30 cellular contexts compared by ENCODE assay signal in the genomic region with DNA sequence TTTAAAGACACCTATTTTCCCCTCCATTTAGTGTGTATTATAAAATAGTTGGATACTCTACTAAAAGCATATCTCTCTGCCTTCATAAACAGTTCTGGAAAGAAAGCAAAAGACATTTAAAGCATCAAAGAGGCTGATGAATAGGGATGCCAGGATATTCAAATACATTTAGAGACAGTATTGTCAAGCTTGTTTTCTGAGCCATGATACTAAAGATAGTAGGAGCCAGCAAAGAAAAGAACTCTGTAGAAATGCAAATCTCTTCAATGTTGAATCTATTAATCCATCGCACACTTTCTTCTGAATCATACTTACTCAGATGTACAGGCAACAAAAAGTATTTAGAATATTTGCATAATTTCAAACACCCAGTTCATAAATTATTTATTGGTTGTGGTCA.
"Had no signal": no experiment of that assay in that cellular context is flagged by ENCODE, and none has a peak within 500 bp of the region (broad histone marks: within the 10 kb centered on the region; RNA-seq: fewer than 3 reads in every experiment).

No MANE protein-coding gene starts in this region.

- H3K27ac Mint-ChIP-seq: immature natural killer cell; naive thymus-derived CD8-positive, alpha-beta T cell; nephron; stimulated activated naive B cell treated with anti-CD40 and anti-IgM and Interleukin-4, amounts not matched to agents 10 μg/mL and 1 μg/mL and 100 μg/mL, for 72 hours; stimulated activated naive CD8-positive, alpha-beta T cell treated with anti-CD3 and anti-CD28 coated beads, Interleukin-15, Interleukin-2, amounts not matched to agents 100 ng/mL and 50 ng/mL, for 24 hours had no signal

- H3K27me3 ChIP-seq: left lung, pancreas, suprapubic skin, tibial artery, upper lobe of right lung had no signal

- H3K36me3 ChIP-seq: left lung, lower lobe of right lung, pancreas, prostate gland, suprapubic skin, thoracic aorta, tibial artery, upper lobe of right lung had no signal

- H3K9me3 Mint-ChIP-seq: naive thymus-derived CD8-positive, alpha-beta T cell; nephron; neural crest cell had no signal

- H3K4me3 ChIP-seq: left lung, lower lobe of right lung, pancreas, prostate gland, skin epidermis, suprapubic skin, thoracic aorta, tibial artery, upper lobe of right lung had no signal

- DNase-seq: hippocampal formation; immature natural killer cell; kidney; left colon; left lung; lower lobe of right lung; mammary epithelial cell; mesenchymal stem cell; naive thymus-derived CD8-positive, alpha-beta T cell; nucleus accumbens; pancreas; posterior cingulate gyrus; retina; right cardiac atrium; stimulated activated CD4-positive, alpha-beta T cell treated with anti-CD3 and anti-CD28 coated beads, Interleukin-12 subunit alpha, Interleukin-12 subunit beta, amount 100 ng/mL, for 4 hours; stimulated activated CD4-positive, alpha-beta T cell treated with anti-CD3 and anti-CD28 coated beads, Interleukin-15, amount 100 ng/mL, for 24 hours; stimulated activated CD4-positive, alpha-beta T cell treated with anti-CD3 and anti-CD28 coated beads, Interleukin-2, amount 100 ng/mL, for 24 hours; stimulated activated CD4-positive, alpha-beta T cell treated with anti-CD3 and anti-CD28 coated beads, Interleukin-4, amount 100 ng/mL, for 1 hour; stimulated activated naive B cell treated with anti-CD40 and anti-IgM and Interleukin-4, amounts not matched to agents 10 μg/mL and 1 μg/mL and 100 μg/mL, for 72 hours; tibial artery; trophoblast cell; upper lobe of right lung had no signal

- H3K4me3 Mint-ChIP-seq: immature natural killer cell; naive thymus-derived CD8-positive, alpha-beta T cell; nephron; neural crest cell; stimulated activated naive B cell treated with anti-CD40 and anti-IgM and Interleukin-4, amounts not matched to agents 10 μg/mL and 1 μg/mL and 100 μg/mL, for 72 hours; stimulated activated naive CD8-positive, alpha-beta T cell treated with anti-CD3 and anti-CD28 coated beads, Interleukin-15, Interleukin-2, amounts not matched to agents 100 ng/mL and 50 ng/mL, for 24 hours had no signal

- H3K36me3 Mint-ChIP-seq: immature natural killer cell; naive thymus-derived CD8-positive, alpha-beta T cell had no signal

- H3K4me1 Mint-ChIP-seq: immature natural killer cell; naive thymus-derived CD8-positive, alpha-beta T cell; nephron had no signal

- H3K9me3 ChIP-seq: left lung, lower lobe of right lung, pancreas, prostate gland, suprapubic skin, thoracic aorta, tibial artery, upper lobe of right lung had no signal

- H3K27me3 Mint-ChIP-seq: stimulated activated naive B cell treated with anti-CD40 and anti-IgM and Interleukin-4, amounts not matched to agents 10 μg/mL and 1 μg/mL and 100 μg/mL, for 72 hours; stimulated activated naive CD8-positive, alpha-beta T cell treated with anti-CD3 and anti-CD28 coated beads, Interleukin-15, Interleukin-2, amounts not matched to agents 100 ng/mL and 50 ng/mL, for 24 hours had no signal

- ATAC-seq: left colon; left lung; lower lobe of right lung; naive thymus-derived CD8-positive, alpha-beta T cell; pancreas; right cardiac atrium; sciatic nerve; stimulated activated naive B cell treated with anti-CD40 and anti-IgM and Interleukin-4, amounts not matched to agents 10 μg/mL and 1 μg/mL and 100 μg/mL, for 72 hours; upper lobe of right lung had no signal

- H3K4me1 ChIP-seq: left lung, lower lobe of right lung, pancreas, prostate gland, suprapubic skin, upper lobe of right lung had no signal

- H3K27ac ChIP-seq: left lung, lower lobe of right lung, pancreas, prostate gland, skin epidermis, suprapubic skin, thoracic aorta, tibial artery, upper lobe of right lung had no signal
